ENCODE assay signal across 26 cellular contexts in the genomic region with DNA sequence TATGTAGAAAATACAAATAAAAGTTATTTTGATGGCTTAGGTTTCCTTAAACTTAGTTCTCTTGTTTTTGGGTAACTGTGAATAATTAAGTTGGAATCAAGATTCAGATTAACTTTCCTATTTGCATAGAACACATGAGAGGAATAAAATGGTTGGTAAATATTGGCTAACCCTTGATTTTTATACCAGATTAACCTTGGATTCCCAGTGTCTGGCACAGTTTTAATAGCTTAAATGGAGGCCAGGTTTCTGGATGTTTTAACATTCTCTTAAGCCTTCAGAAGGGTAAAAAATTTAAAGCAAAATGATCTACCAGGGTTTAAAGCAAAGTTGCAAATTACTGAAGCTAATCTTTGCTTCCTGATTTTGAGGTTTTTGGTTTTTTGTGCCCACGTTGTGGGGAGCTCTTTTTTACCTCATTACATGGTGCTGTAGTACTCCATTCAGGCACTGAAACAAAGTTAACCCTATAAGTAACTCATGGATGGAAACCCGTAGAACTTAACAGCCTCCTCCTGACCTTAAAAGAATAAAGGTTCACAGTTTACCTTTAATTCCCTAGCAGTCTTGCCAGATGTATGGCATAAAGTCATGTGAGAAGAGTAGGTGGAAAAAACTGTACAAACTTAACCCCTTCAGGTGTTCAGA. TPM values are rescaled to one million over a fixed set of nuclear protein-coding genes. Genes with fewer than 3 reads are reported as not detected.
DNase-seq lines count a peak whose midpoint lies in the region; ATAC-seq, FAIRE-seq and TF ChIP-seq lines count a peak whose summit lies in the region.
"Had no signal": no experiment of that assay in that cellular context is flagged by ENCODE, and none has a peak within 500 bp of the region (broad histone marks: within the 10 kb centered on the region; RNA-seq: fewer than 3 reads in every experiment).

No MANE protein-coding gene starts in this region.

- H3K56ac ChIP-seq in mesendoderm (ENCODE audit: low read length), result no peak overlapping the region

- no peaks in the 10 kb centered on the region for H3K79me1 ChIP-seq in mesendoderm (ENCODE audit: low read length)

- no peak overlapping the region for H4K5ac ChIP-seq in mesendoderm (ENCODE audit: low read length)

- no peak for DNase-seq in natural killer cell
- DNase-seq in natural killer cell treated with Interleukin-12 subunit alpha and Interleukin-12 subunit beta and Interleukin-15 and Interleukin-18, amount 100 ng/mL, for 72 hours (ENCODE audit: low spot score), result no peak
- DNase-seq in Panc1 (ENCODE audit: low read depth, low spot score), result no peak
- no peak for DNase-seq in stimulated activated naive CD8-positive, alpha-beta T cell treated with anti-CD3 and anti-CD28 coated beads, Interleukin-15, amount 100 ng/mL, for 72 hours
- no peak for DNase-seq in OCI-LY7 (ENCODE audit: low spot score)
- DNase-seq in mesendoderm, result no peak
- DNase-seq in ovary, result no peak
- DNase-seq: activated gamma-delta T cell treated with Interleukin-2 at 50 U/mL for 16 hours, caudate nucleus, COR-L47, dermis blood vessel endothelial cell, glutamatergic neuron, NCI-H1048, NCI-H1930, NCI-H2227 treated with DMSO at 0.1 percent for 48 hours, NCI-H748 treated with DMSO at 0.1 percent for 48 hours, posterior cingulate gyrus, SHP77 treated with DMSO at 0.1 percent for 48 hours had no signal

- H3K4me1 Mint-ChIP-seq in natural killer cell, result peaks cover 22 to 28% of the 10 kb centered on the region in 2 donors
- H3K4me1 Mint-ChIP-seq in natural killer cell treated with Interleukin-12 subunit alpha and Interleukin-12 subunit beta and Interleukin-15 and Interleukin-18, amount 100 ng/mL, for 72 hours (ENCODE audit: low read depth in 2 of 2), result peaks cover 8% of the 10 kb centered on the region in 2 donors
- peaks cover 21% of the 10 kb centered on the region for H3K4me1 Mint-ChIP-seq in stimulated activated naive CD8-positive, alpha-beta T cell treated with anti-CD3 and anti-CD28 coated beads, Interleukin-15, amount 100 ng/mL, for 72 hours

- no peak for TF ChIP-seq POLR2A in ovary (IDR thresholded peaks at IDR 0.05)

- H3K27ac ChIP-seq in Panc1 (ENCODE audit: low read length), result no peak overlapping the region
- H3K27ac ChIP-seq in OCI-LY7 (ENCODE audit: low read depth, low read length, poor library complexity, severe bottlenecking), result no peak overlapping the region
- H3K27ac ChIP-seq in mesendoderm (ENCODE audit: low read depth, low read length), result no peak overlapping the region
- H3K27ac ChIP-seq in ovary, result no peak overlapping the region
- H3K27ac ChIP-seq: ascending aorta, thoracic aorta had no signal

- ATAC-seq in natural killer cell (no peak), Panc1 (no peak)
- no peak for ATAC-seq in natural killer cell treated with Interleukin-12 subunit alpha and Interleukin-12 subunit beta and Interleukin-15 and Interleukin-18, amount 100 ng/mL, for 72 hours
- ATAC-seq in stimulated activated naive CD8-positive, alpha-beta T cell treated with anti-CD3 and anti-CD28 coated beads, Interleukin-15, amount 100 ng/mL, for 72 hours, result peak; percentile 57
- ATAC-seq: sciatic nerve had no signal

- H3K4ac ChIP-seq in mesendoderm (ENCODE audit: low read depth, low read length), result no peak overlapping the region

- no peak overlapping the region for H2BK5ac ChIP-seq in mesendoderm (ENCODE audit: low read length)

- intact Hi-C loops in natural killer cell (cut with micrococcal nuclease) (no loop called here), Panc1 (cut with micrococcal nuclease; ENCODE audit: unreplicated experiment) (no loop called here), OCI-LY7 (cut with micrococcal nuclease; ENCODE audit: unreplicated experiment) (no loop called here), ovary (cut with DNase I) (no loop called here)

- no peaks in the 10 kb centered on the region for H3K27me3 ChIP-seq in Panc1 (ENCODE audit: control insufficient read depth, insufficient read depth, low read length)
- H3K27me3 ChIP-seq in mesendoderm (ENCODE audit: insufficient read depth, low read length, poor library complexity), result no peaks in the 10 kb centered on the region
- no peaks in the 10 kb centered on the region for H3K27me3 ChIP-seq in ovary
- H3K27me3 ChIP-seq: ascending aorta had no signal

- H3K27me3 Mint-ChIP-seq in natural killer cell (ENCODE audit: low read depth in 2 of 2), result no peaks in the 10 kb centered on the region
- no peaks in the 10 kb centered on the region for H3K27me3 Mint-ChIP-seq in natural killer cell treated with Interleukin-12 subunit alpha and Interleukin-12 subunit beta and Interleukin-15 and Interleukin-18, amount 100 ng/mL, for 72 hours
- H3K27me3 Mint-ChIP-seq in stimulated activated naive CD8-positive, alpha-beta T cell treated with anti-CD3 and anti-CD28 coated beads, Interleukin-15, amount 100 ng/mL, for 72 hours, result no peaks in the 10 kb centered on the region

- no peak overlapping the region for H3K23ac ChIP-seq in mesendoderm (ENCODE audit: low read length)

- no peak overlapping the region for H2BK120ac ChIP-seq in mesendoderm (ENCODE audit: low read depth, low read length)

- no peak overlapping the region for H2AFZ ChIP-seq in OCI-LY7 (ENCODE audit: low read length)

- H4K20me1 ChIP-seq in OCI-LY7 (ENCODE audit: insufficient read depth, low read length), result 0 out of 2 replicates have a peak, but pooled peaks cover 5% of the 10 kb centered on the region

- H3K4me2 ChIP-seq in OCI-LY7 (ENCODE audit: low read length) (no peak overlapping the region), mesendoderm (ENCODE audit: low read length) (no peak overlapping the region)

- POLR2A ChIA-PET in Panc1 (lab: Charles Lee) (interaction anchor here (0.8 kb wide), 1 partner anchor 11 kb away, joined by 4 read pairs; no protein-coding TSS in a partner anchor), OCI-LY7 (lab: Charles Lee) (interaction anchor here (0.9 kb wide), 1 partner anchor 18 kb away, joined by 5 read pairs; no protein-coding TSS in a partner anchor)

- FAIRE-seq in islet of Langerhans (lab: Jason Lieb, UNC), result peak; percentile 49
- FAIRE-seq: GM12892, TTC549 had no signal

- CTCF ChIA-PET in Panc1 (lab: Charles Lee) (no interaction called here), OCI-LY7 (lab: Charles Lee; ENCODE audit: unreplicated experiment) (no interaction called here)

- H3K36me3 ChIP-seq in Panc1 (ENCODE audit: control insufficient read depth, insufficient read depth, low read length) (peaks cover 76% of the 10 kb centered on the region), OCI-LY7 (ENCODE audit: insufficient read depth, low read length) (peaks cover 100% of the 10 kb centered on the region), mesendoderm (ENCODE audit: control insufficient read depth, insufficient read depth, low read length) (no peaks in the 10 kb centered on the region), ovary (no peaks in the 10 kb centered on the region)

- no peak overlapping the region for H4K8ac ChIP-seq in mesendoderm (ENCODE audit: low read depth, low read length)

- BruUV-seq in Panc1 (replicated peaks; lab: Mats Ljungman, UMichigan), result TSS peak; percentile 3
- BruUV-seq in OCI-LY7 (replicated peaks; lab: Mats Ljungman, UMichigan), result no TSS peak

- peaks cover 40% of the 10 kb centered on the region for H3K79me2 ChIP-seq in OCI-LY7 (ENCODE audit: insufficient read depth, low read depth, low read length)
- H3K79me2 ChIP-seq in mesendoderm (ENCODE audit: control insufficient read depth, insufficient read depth, low read length), result no peaks in the 10 kb centered on the region

- H3K18ac ChIP-seq in mesendoderm (ENCODE audit: low read length), result no peak overlapping the region

- no peaks in the 10 kb centered on the region for H3K36me3 Mint-ChIP-seq in natural killer cell
- H3K36me3 Mint-ChIP-seq in natural killer cell treated with Interleukin-12 subunit alpha and Interleukin-12 subunit beta and Interleukin-15 and Interleukin-18, amount 100 ng/mL, for 72 hours, result peaks cover 14% of the 10 kb centered on the region

- no peak for TF ChIP-seq EP300 in ovary (IDR thresholded peaks at IDR 0.05)

- no CpG with 5 or more reads among the region's 2 CpGs for WGBS in mesendoderm (ENCODE audit: extremely low coverage, insufficient coverage, low lambda C conversion rate)
- 47 to 52% (median 51%) methylated on average over 2 of the region's 2 CpGs for WGBS in ovary, 3 donors

- H3K9ac ChIP-seq in mesendoderm (ENCODE audit: low read length), result no peak overlapping the region

- H3K9me3 Mint-ChIP-seq in natural killer cell, result no peaks in the 10 kb centered on the region
- H3K9me3 Mint-ChIP-seq in natural killer cell treated with Interleukin-12 subunit alpha and Interleukin-12 subunit beta and Interleukin-15 and Interleukin-18, amount 100 ng/mL, for 72 hours, result no peaks in the 10 kb centered on the region
- no peaks in the 10 kb centered on the region for H3K9me3 Mint-ChIP-seq in stimulated activated naive CD8-positive, alpha-beta T cell treated with anti-CD3 and anti-CD28 coated beads, Interleukin-15, amount 100 ng/mL, for 72 hours
- H3K9me3 Mint-ChIP-seq: mesothelial cell of epicardium had no signal

- H3K4me3 ChIP-seq in Panc1 (ENCODE audit: low read depth in 2 of 2, low read length in 2 of 2), result no peak overlapping the region
- H3K4me3 ChIP-seq in OCI-LY7 (ENCODE audit: low read depth, low read length, poor library complexity, severe bottlenecking), result no peak overlapping the region
- no peak overlapping the region for H3K4me3 ChIP-seq in mesendoderm (ENCODE audit: low read length)
- no peak overlapping the region for H3K4me3 ChIP-seq in ovary
- H3K4me3 ChIP-seq: ascending aorta, thoracic aorta had no signal

- in situ Hi-C loops in Panc1 (cut with HindIII; ENCODE audit: low pct_unique_long_range_greater_than_20kb, low sequenced_read_pairs), result no loop called here

- peaks cover 17% of the 10 kb centered on the region; the same call in 1 of the 2 replicates for H3K4me1 ChIP-seq in Panc1 (ENCODE audit: control insufficient read depth, insufficient read depth, low read length)
- no peaks in the 10 kb centered on the region for H3K4me1 ChIP-seq in OCI-LY7 (ENCODE audit: insufficient read depth, low read length, poor library complexity, severe bottlenecking)
- H3K4me1 ChIP-seq in mesendoderm (ENCODE audit: control insufficient read depth, low read depth, low read length), result no peaks in the 10 kb centered on the region
- no peaks in the 10 kb centered on the region for H3K4me1 ChIP-seq in ovary (ENCODE audit: insufficient read depth)
- H3K4me1 ChIP-seq: ascending aorta had no signal

- no peak overlapping the region for H2AK5ac ChIP-seq in mesendoderm (ENCODE audit: low read length)

- H3K9me2 ChIP-seq in OCI-LY7 (ENCODE audit: insufficient read depth, low read length), result no peaks in the 10 kb centered on the region

- H3K4me3 Mint-ChIP-seq in natural killer cell, result no peak overlapping the region
- H3K4me3 Mint-ChIP-seq in natural killer cell treated with Interleukin-12 subunit alpha and Interleukin-12 subunit beta and Interleukin-15 and Interleukin-18, amount 100 ng/mL, for 72 hours, result no peak overlapping the region
- no peak overlapping the region for H3K4me3 Mint-ChIP-seq in stimulated activated naive CD8-positive, alpha-beta T cell treated with anti-CD3 and anti-CD28 coated beads, Interleukin-15, amount 100 ng/mL, for 72 hours
- H3K4me3 Mint-ChIP-seq: mesothelial cell of epicardium had no signal

- H3K27ac Mint-ChIP-seq in natural killer cell, result peak overlapping the region; percentile 43 to 47
- H3K27ac Mint-ChIP-seq in natural killer cell treated with Interleukin-12 subunit alpha and Interleukin-12 subunit beta and Interleukin-15 and Interleukin-18, amount 100 ng/mL, for 72 hours, result peak overlapping the region in 1 of 2 donors; percentile 45
- H3K27ac Mint-ChIP-seq in stimulated activated naive CD8-positive, alpha-beta T cell treated with anti-CD3 and anti-CD28 coated beads, Interleukin-15, amount 100 ng/mL, for 72 hours, result no peak overlapping the region
- H3K27ac Mint-ChIP-seq: mesothelial cell of epicardium had no signal

- H3K9me3 ChIP-seq in Panc1 (ENCODE audit: control insufficient read depth, insufficient read depth, low read depth, low read length) (no peaks in the 10 kb centered on the region), OCI-LY7 (ENCODE audit: low read length) (no peaks in the 10 kb centered on the region), ovary (no peaks in the 10 kb centered on the region)
- H3K9me3 ChIP-seq: ascending aorta, thoracic aorta had no signal

- no peak overlapping the region for H2BK15ac ChIP-seq in mesendoderm (replicated peaks; ENCODE audit: low read depth)

- TF ChIP-seq CTCF in natural killer cell (IDR thresholded peaks at IDR 0.05) (no peak), Panc1 (IDR thresholded peaks at IDR 0.05) (no peak), OCI-LY7 (conservative IDR thresholded peaks at IDR 0.05; ENCODE audit: low read length) (no peak), ovary (IDR thresholded peaks at IDR 0.05) (no peak)

RNA-seq across cellular contexts. Expression of a gene that starts 8.4 kb away (rescaled TPM):
- 1 to 10 TPM in 2 of 3 donors, under 1 TPM in 1; 0.63 to 4.1 (median 2.1) TPM for total RNA-seq in natural killer cell
- 1 to 10 TPM in 1 of 2 donors, under 1 TPM in 1; 0.95 to 3.0 TPM for total RNA-seq in natural killer cell treated with Interleukin-12 subunit alpha and Interleukin-12 subunit beta and Interleukin-15 and Interleukin-18, amount 100 ng/mL, for 72 hours
- 5.0 TPM for total RNA-seq in Panc1 (2021; ENCODE audit: unreplicated experiment)
- 2.4 TPM for polyA plus RNA-seq in Panc1 (2012; ENCODE audit: insufficient read length)
- total RNA-seq in OCI-LY7 (2014; rRNA removed; shearing (Covaris generic)), result 4.7 and 4.8 TPM in 2 replicates
- 1.4 and 6.9 TPM in 2 replicates for total RNA-seq in OCI-LY7 (2022)
- polyA plus RNA-seq in mesendoderm (2013, experiment 1 of 2), result 1.4 TPM
- polyA plus RNA-seq in mesendoderm (2013, experiment 2 of 2), result 1.1 TPM
- 1 to 10 TPM in 2 of 7 donors, under 1 TPM in 4, not detected in 1; 0.12 to 1.9 (median 0.62) TPM for total RNA-seq in ovary
- polyA plus RNA-seq in ovary, result under 1 TPM; 0.18 to 0.22 TPM
- total RNA-seq: ascending aorta, HT1080 had no signal

RNA-seq across cellular contexts. Expression of a gene that starts 8.6 kb away (rescaled TPM):
- total RNA-seq in natural killer cell (10 to 100 TPM; 49.5 to 62.3 (median 57.5) TPM), Panc1 (2021; ENCODE audit: unreplicated experiment) (283 TPM), OCI-LY7 (2022) (113 and 115 TPM in 2 replicates), ovary (10 to 100 TPM; 26.2 to 86.6 (median 49.1) TPM)
- total RNA-seq in natural killer cell treated with Interleukin-12 subunit alpha and Interleukin-12 subunit beta and Interleukin-15 and Interleukin-18, amount 100 ng/mL, for 72 hours, result 100 to 1,000 TPM in 1 of 2 donors, 10 to 100 TPM in 1; 73.3 to 105 TPM
- 460 TPM for polyA plus RNA-seq in Panc1 (2012; ENCODE audit: insufficient read length)
- total RNA-seq in OCI-LY7 (2014; rRNA removed; shearing (Covaris generic)), result 25.7 and 45.1 TPM in 2 replicates
- 222 TPM for polyA plus RNA-seq in mesendoderm (2013, experiment 1 of 2)
- 221 TPM for polyA plus RNA-seq in mesendoderm (2013, experiment 2 of 2)
- 100 to 1,000 TPM in 1 of 2 donors, 10 to 100 TPM in 1; 82.0 to 211 TPM for polyA plus RNA-seq in ovary

RNA-seq across cellular contexts. Expression of a gene that starts 18.7 kb away (rescaled TPM):
- total RNA-seq in natural killer cell, result 10 to 100 TPM; 50.0 to 53.0 (median 50.0) TPM
- total RNA-seq in natural killer cell treated with Interleukin-12 subunit alpha and Interleukin-12 subunit beta and Interleukin-15 and Interleukin-18, amount 100 ng/mL, for 72 hours, result 10 to 100 TPM; 27.6 to 44.5 TPM
- 73.0 TPM for total RNA-seq in Panc1 (2021; ENCODE audit: unreplicated experiment)
- polyA plus RNA-seq in Panc1 (2012; ENCODE audit: insufficient read length), result 43.2 TPM
- total RNA-seq in OCI-LY7 (2014; rRNA removed; shearing (Covaris generic)), result 56.3 and 57.9 TPM in 2 replicates
- total RNA-seq in OCI-LY7 (2022), result 47.1 and 49.7 TPM in 2 replicates
- polyA plus RNA-seq in mesendoderm (2013, experiment 1 of 2), result 108 TPM
- polyA plus RNA-seq in mesendoderm (2013, experiment 2 of 2), result 104 TPM
- total RNA-seq in ovary, result 10 to 100 TPM; 19.5 to 28.0 (median 24.8) TPM
- 10 to 100 TPM; 27.8 to 35.2 TPM for polyA plus RNA-seq in ovary

Comparison
In these comparisons a context has a peak if more than half of its experiments do, and no peak if none do; other contexts are left out.
1. H3K27ac Mint-ChIP-seq: peak in natural killer cell (2 of 2); none in stimulated activated naive CD8-positive, alpha-beta T cell treated with anti-CD3 and anti-CD28 coated beads, Interleukin-15, amount 100 ng/mL, for 72 hours (0 of 2).